ENCODE assay signal across 8 cellular contexts in the genomic region with DNA sequence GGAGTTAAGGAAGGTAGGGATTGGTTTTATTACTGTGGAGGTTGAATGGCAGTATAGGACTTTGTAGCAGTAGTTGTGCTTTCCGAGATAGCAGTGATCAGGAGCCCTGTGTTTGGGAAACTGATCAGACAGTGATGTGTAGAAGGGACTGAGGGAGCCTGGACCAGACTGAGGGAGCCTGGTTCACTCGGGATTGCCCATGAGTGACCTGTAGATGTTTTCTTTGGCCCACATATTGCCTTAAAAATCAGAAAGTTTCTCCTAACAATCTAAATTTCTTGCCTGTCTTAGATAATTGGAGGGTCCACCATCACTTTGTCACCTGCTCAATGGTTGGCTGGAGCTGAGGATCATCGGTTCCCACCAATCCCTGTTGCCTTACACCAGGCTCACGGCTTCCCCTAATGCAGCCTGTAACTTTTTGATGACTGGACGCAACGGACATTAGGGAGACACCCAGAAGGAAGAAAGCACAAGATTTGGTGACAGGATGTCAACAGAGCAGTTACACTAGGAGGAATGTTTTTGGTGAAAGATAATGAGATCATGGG. TPM values are rescaled to one million over a fixed set of nuclear protein-coding genes. Genes with fewer than 3 reads are reported as not detected.
DNase-seq lines count a peak whose midpoint lies in the region; TF ChIP-seq lines count a peak whose summit lies in the region.

No MANE protein-coding gene starts in this region.

- CTCF ChIA-PET in CD8-positive, alpha-beta memory T cell (lab: Charles Lee): interaction anchor here (1.6 to 1.9 kb wide), 6 partner anchors 59 to 95 kb away, joined by 3 to 37 read pairs (median 8); no protein-coding TSS in a partner anchor

- peaks cover 0 to 17% (median 6%) of the 10 kb centered on the region in 3 donors for H3K36me3 Mint-ChIP-seq in CD8-positive, alpha-beta memory T cell
- peaks cover 4% of the 10 kb centered on the region for H3K36me3 Mint-ChIP-seq in endothelial cell (ENCODE audit: low read depth, unreplicated experiment)

- no peaks in the 10 kb centered on the region for H3K27me3 ChIP-seq in CD8-positive, alpha-beta memory T cell (ENCODE audit: insufficient read depth, low read length, poor library complexity, severe bottlenecking)
- no peaks in the 10 kb centered on the region for H3K27me3 ChIP-seq in ovary

- H3K27me3 Mint-ChIP-seq in CD8-positive, alpha-beta memory T cell: no peaks in the 10 kb centered on the region
- peaks cover 13% of the 10 kb centered on the region for H3K27me3 Mint-ChIP-seq in endothelial cell (ENCODE audit: unreplicated experiment)

- TF ChIP-seq EP300 in ovary (IDR thresholded peaks at IDR 0.05): no peak

- peak overlapping the region; percentile 99 for H3K27ac ChIP-seq in CD8-positive, alpha-beta memory T cell (ENCODE audit: low read depth, low read length)
- peak overlapping the region; percentile 81 for H3K27ac ChIP-seq in ovary

- TF ChIP-seq POLR2A in ovary (IDR thresholded peaks at IDR 0.05): no peak

- H3K4me1 ChIP-seq in CD8-positive, alpha-beta memory T cell (ENCODE audit: insufficient read depth, low read length): peaks cover 26% of the 10 kb centered on the region
- peaks cover 4% of the 10 kb centered on the region for H3K4me1 ChIP-seq in ovary (ENCODE audit: insufficient read depth)

- TF ChIP-seq CTCF in endothelial cell (IDR thresholded peaks at IDR 0.05; ENCODE audit: unreplicated experiment) (no peak), ovary (IDR thresholded peaks at IDR 0.05) (no peak)

- intact Hi-C loops in ovary (cut with DNase I): loop anchor here (2.0 to 5.0 kb wide), 4 partner anchors 44 to 65 kb away; no protein-coding TSS in a partner anchor

- no peak for DNase-seq in CD8-positive, alpha-beta memory T cell
- DNase-seq in NCI-H748 treated with DMSO at 0.1 percent for 48 hours (lab: John Stamatoyannopoulos, UW) (peak; percentile 59), endothelial cell (ENCODE audit: low spot score) (no peak), ovary (no peak), ureter (ENCODE audit: low spot score) (no peak), NCI-H1092 (lab: John Stamatoyannopoulos, UW) (no peak), COR-L47 (lab: John Stamatoyannopoulos, UW) (no peak), iPS-NIHi7 (ENCODE audit: extremely low spot score) (no peak)

- no peaks in the 10 kb centered on the region for H3K9me3 ChIP-seq in CD8-positive, alpha-beta memory T cell (ENCODE audit: low read length)
- H3K9me3 ChIP-seq in ovary: no peaks in the 10 kb centered on the region

- H3K4me1 Mint-ChIP-seq in CD8-positive, alpha-beta memory T cell: peaks cover 27 to 43% (median 35%) of the 10 kb centered on the region in 3 donors
- peaks cover 25% of the 10 kb centered on the region for H3K4me1 Mint-ChIP-seq in endothelial cell (ENCODE audit: unreplicated experiment)

- POLR2A ChIA-PET in CD8-positive, alpha-beta memory T cell (lab: Charles Lee): interaction anchor here (1.3 to 2.1 kb wide), 2 partner anchors 9 to 12 kb away, joined by 3 to 11 read pairs; no protein-coding TSS in a partner anchor

- H3K36me3 ChIP-seq in CD8-positive, alpha-beta memory T cell (ENCODE audit: insufficient read depth, low read length): no peaks in the 10 kb centered on the region
- no peaks in the 10 kb centered on the region for H3K36me3 ChIP-seq in ovary

- 50 to 53% (median 52%) methylated on average over 6 of the region's 6 CpGs for WGBS in ovary, 3 donors

- H3K4me3 Mint-ChIP-seq in CD8-positive, alpha-beta memory T cell: peak overlapping the region; percentile 81 to 98 (median 91)
- peak overlapping the region; percentile 98 for H3K4me3 Mint-ChIP-seq in endothelial cell (ENCODE audit: unreplicated experiment)

- H3K9me3 Mint-ChIP-seq in CD8-positive, alpha-beta memory T cell: no peaks in the 10 kb centered on the region
- no peaks in the 10 kb centered on the region for H3K9me3 Mint-ChIP-seq in endothelial cell (ENCODE audit: unreplicated experiment)

- peak overlapping the region; percentile 84 to 99 (median 97) for H3K27ac Mint-ChIP-seq in CD8-positive, alpha-beta memory T cell
- H3K27ac Mint-ChIP-seq in endothelial cell (ENCODE audit: unreplicated experiment): peak overlapping the region; percentile 93

- H3K4me3 ChIP-seq in CD8-positive, alpha-beta memory T cell (ENCODE audit: low read length): peak overlapping the region; percentile 84
- H3K4me3 ChIP-seq in ovary: peak overlapping the region; percentile 54

RNA-seq across cellular contexts. Expression of gene CDS2, which starts 1.1 kb away (rescaled TPM):
- total RNA-seq in CD8-positive, alpha-beta memory T cell: 10 to 100 TPM; 55.3 to 57.3 TPM
- 48.3 TPM for polyA plus RNA-seq in CD8-positive, alpha-beta memory T cell
- total RNA-seq in endothelial cell (ENCODE audit: unreplicated experiment) (130 TPM), ovary (10 to 100 TPM; 18.5 to 43.7 (median 37.6) TPM), ureter (58.1 TPM)
- 10 to 100 TPM; 11.4 to 54.6 TPM for polyA plus RNA-seq in ovary

RNA-seq across cellular contexts. Expression of gene PCNA, which starts 8.2 kb away (rescaled TPM):
- total RNA-seq in CD8-positive, alpha-beta memory T cell: 100 to 1,000 TPM; 654 to 662 TPM
- 58.4 TPM for polyA plus RNA-seq in CD8-positive, alpha-beta memory T cell
- 77.1 TPM for total RNA-seq in endothelial cell (ENCODE audit: unreplicated experiment)
- 10 to 100 TPM; 34.1 to 50.0 (median 38.8) TPM for total RNA-seq in ovary
- 10 to 100 TPM; 42.1 to 49.0 TPM for polyA plus RNA-seq in ovary
- 52.0 TPM for total RNA-seq in ureter

RNA-seq across cellular contexts. Expression of gene TMEM230, which starts 15.1 kb away (rescaled TPM):
- total RNA-seq in CD8-positive, alpha-beta memory T cell: 10 to 100 TPM; 86.4 to 87.8 TPM
- 250 TPM for polyA plus RNA-seq in CD8-positive, alpha-beta memory T cell
- total RNA-seq in endothelial cell (ENCODE audit: unreplicated experiment) (62.2 TPM), ovary (100 to 1,000 TPM in 2 of 7 donors, 10 to 100 TPM in 5; 57.7 to 119 (median 97.7) TPM), ureter (125 TPM)
- polyA plus RNA-seq in ovary: 100 to 1,000 TPM; 124 to 194 TPM
